8 cellular contexts compared by ENCODE assay signal in genomic region chr12:94145231-94145979, GRCh38.
DNase-seq lines count a peak whose midpoint lies in the region; ATAC-seq and TF ChIP-seq lines count a peak whose summit lies in the region.

No MANE protein-coding gene starts in this region.

- peak; percentile 65 for DNase-seq in AG08396 (ENCODE audit: low spot score)
- DNase-seq in GM20000 (ENCODE audit: low spot score): peak; percentile 55
- DNase-seq in SW480 (ENCODE audit: low spot score): peak; percentile 5
- DNase-seq in inferior parietal cortex (ENCODE audit: extremely low spot score): peak; percentile 65
- DNase-seq in activated T-cell treated with anti-CD3 and anti-CD28 coated beads for 4 hours: no peak
- DNase-seq in central memory CD4-positive, alpha-beta T cell: no peak

- no peak for ATAC-seq in GM19395 (IDR thresholded peaks at IDR 0.05; ENCODE audit: unreplicated experiment)
- ATAC-seq in GM19467 (IDR thresholded peaks at IDR 0.05; ENCODE audit: unreplicated experiment): no peak

- no peak for TF ChIP-seq CTCF in GM20000 (IDR thresholded peaks at IDR 0.05; ENCODE audit: extremely low read depth, missing control alignments)

Comparison
In these comparisons a context has a peak if more than half of its experiments do, and no peak if none do; other contexts are left out.
1. DNase-seq: peak in AG08396 (single experiment), GM20000 (single experiment), SW480 (single experiment) and inferior parietal cortex (single experiment); none in activated T-cell treated with anti-CD3 and anti-CD28 coated beads for 4 hours (single experiment) and central memory CD4-positive, alpha-beta T cell (single experiment).